In genomic region chr7:218896-219580, GRCh38 we compare ENCODE assay signal across 14 cellular contexts. TPM values are rescaled to one million over a fixed set of nuclear protein-coding genes. Genes with fewer than 3 reads are reported as not detected.
A peak's percentile ranks its signal among the peaks of the same experiment; 100 is the strongest.
DNase-seq lines count a peak whose midpoint lies in the region; ATAC-seq and TF ChIP-seq lines count a peak whose summit lies in the region.
"Had no signal": no experiment of that assay in that cellular context is flagged by ENCODE, and none has a peak within 500 bp of the region (broad histone marks: within the 10 kb centered on the region; RNA-seq: fewer than 3 reads in every experiment).

No MANE protein-coding gene starts in this region.

- H3K4me1 ChIP-seq in adipocyte (ENCODE audit: control insufficient read depth, insufficient read depth, low read length) (peaks cover 34% of the 10 kb centered on the region), esophagus muscularis mucosa (peaks cover 20 to 85% (median 74%) of the 10 kb centered on the region in 4 donors), neuronal stem cell (ENCODE audit: control insufficient read depth in 2 of 2, insufficient read depth in 1 of 2, low read depth in 1 of 2, low read length in 2 of 2) (peaks cover 7 to 11% of the 10 kb centered on the region in 2 donors)
- H3K4me1 ChIP-seq: BE2C, SJCRH30 had no signal

- H2AK5ac ChIP-seq in neuronal stem cell (ENCODE audit: low read depth, low read length): peak overlapping the region; percentile 81

- H4K91ac ChIP-seq in neuronal stem cell (ENCODE audit: low read depth, low read length, poor library complexity): no peak overlapping the region

- WGBS in esophagus muscularis mucosa: 96% methylated on average over 20 of the region's 28 CpGs
- WGBS in neuronal stem cell (ENCODE audit: extremely low coverage in 2 of 2, insufficient read length in 2 of 2, insufficient replicate concordance in 1 of 2), 2 donors: no CpG with 5 or more reads among the region's 28 CpGs

- H3K27ac ChIP-seq in esophagus muscularis mucosa (replicated peaks in 1 of 4): peak overlapping the region; percentile 36 to 80 (median 66)
- H3K27ac ChIP-seq in neuronal stem cell (replicated peaks; ENCODE audit: low read length): no peak overlapping the region
- peak overlapping the region; percentile 73 for H3K27ac ChIP-seq in temporal lobe (ENCODE audit: low read depth, low read length)
- H3K27ac ChIP-seq: SJCRH30 had no signal

- no peaks in the 10 kb centered on the region for H3K9me3 ChIP-seq in adipocyte (ENCODE audit: control insufficient read depth, low read length)
- H3K9me3 ChIP-seq in esophagus muscularis mucosa: no peaks in the 10 kb centered on the region
- H3K9me3 ChIP-seq in neuronal stem cell (replicated peaks in 1 of 2; ENCODE audit: control insufficient read depth in 2 of 2, insufficient read depth in 1 of 2, low read depth in 1 of 2, low read length in 2 of 2): peaks cover 0 to 6% of the 10 kb centered on the region in 2 donors
- H3K9me3 ChIP-seq: BE2C, SJCRH30 had no signal

- no peak overlapping the region for H2BK120ac ChIP-seq in neuronal stem cell (ENCODE audit: low read depth, low read length)

- H3K4me3 ChIP-seq in adipocyte (ENCODE audit: low read length) (no peak overlapping the region), esophagus muscularis mucosa (no peak overlapping the region), neuronal stem cell (ENCODE audit: low read length in 2 of 2) (no peak overlapping the region)
- H3K4me3 ChIP-seq: SJCRH30 had no signal

- TF ChIP-seq CTCF in esophagus muscularis mucosa (IDR thresholded peaks at IDR 0.05): no peak

- H3K14ac ChIP-seq in neuronal stem cell (ENCODE audit: low read length): peak overlapping the region; percentile 21

- peak overlapping the region; percentile 37 for H3K4ac ChIP-seq in neuronal stem cell (ENCODE audit: low read length)

- peak overlapping the region; percentile 17 for H4K8ac ChIP-seq in neuronal stem cell (ENCODE audit: low read depth, low read length)

- H2BK15ac ChIP-seq in neuronal stem cell (ENCODE audit: low read length): no peak overlapping the region

- peak overlapping the region; percentile 24 for H2BK5ac ChIP-seq in neuronal stem cell (ENCODE audit: low read length)

- H3K27me3 ChIP-seq in adipocyte (replicated peaks; ENCODE audit: control insufficient read depth, insufficient read depth, low read length) (no peaks in the 10 kb centered on the region), esophagus muscularis mucosa (no peaks in the 10 kb centered on the region), neuronal stem cell (ENCODE audit: control insufficient read depth in 3 of 3, insufficient read depth in 3 of 3, low read depth in 1 of 3, low read length in 3 of 3) (no peaks in the 10 kb centered on the region)
- H3K27me3 ChIP-seq: BE2C, SJCRH30 had no signal

- H3K9ac ChIP-seq in adipocyte (ENCODE audit: low read length) (peak overlapping the region; percentile 59), neuronal stem cell (ENCODE audit: low read depth, low read length, poor library complexity) (no peak overlapping the region)

- ATAC-seq in GM21737 (IDR thresholded peaks at IDR 0.05; ENCODE audit: unreplicated experiment): no peak

- DNase-seq in adipocyte (ENCODE audit: low read depth) (no peak), esophagus muscularis mucosa (ENCODE audit: extremely low spot score) (no peak), neuronal stem cell (ENCODE audit: low spot score) (no peak), NCI-H526 (lab: John Stamatoyannopoulos, UW) (no peak), NCI-H1048 (lab: John Stamatoyannopoulos, UW) (no peak)
- DNase-seq: BE2C; CD8-positive, alpha-beta memory T cell; IMR-90; NCI-H1417 treated with DMSO at 0.1 percent for 48 hours; NCI-H2029 treated with DMSO at 0.1 percent for 48 hours; NCI-H510A treated with DMSO at 0.1 percent for 48 hours; SJCRH30 had no signal

- no peak for TF ChIP-seq POLR2A in esophagus muscularis mucosa (IDR thresholded peaks at IDR 0.05; ENCODE audit: low read depth)

- H2BK12ac ChIP-seq in neuronal stem cell (ENCODE audit: low read length): peak overlapping the region; percentile 84

- H3K18ac ChIP-seq in neuronal stem cell (ENCODE audit: low read length): peak overlapping the region; percentile 38

- H2AFZ ChIP-seq in neuronal stem cell (ENCODE audit: low read length): no peak overlapping the region

- peaks cover 34% of the 10 kb centered on the region for H3K36me3 ChIP-seq in adipocyte (ENCODE audit: control insufficient read depth, insufficient read depth, low read length, severe bottlenecking)
- peaks cover 0 to 24% (median 22%) of the 10 kb centered on the region in 4 donors for H3K36me3 ChIP-seq in esophagus muscularis mucosa
- peaks cover 0 to 3% of the 10 kb centered on the region in 2 donors for H3K36me3 ChIP-seq in neuronal stem cell (replicated peaks in 1 of 2; ENCODE audit: control insufficient read depth in 2 of 2, insufficient read depth in 2 of 2, low read length in 2 of 2)
- H3K36me3 ChIP-seq: BE2C, SJCRH30 had no signal

- H3K4me2 ChIP-seq in neuronal stem cell (ENCODE audit: insufficient read depth, low read length, poor library complexity, severe bottlenecking): no peak overlapping the region

- intact Hi-C loops in esophagus muscularis mucosa (cut with DNase I): no loop called here

- H3K79me1 ChIP-seq in neuronal stem cell (ENCODE audit: low read depth, low read length): peaks cover 3% of the 10 kb centered on the region

- H3K23ac ChIP-seq in neuronal stem cell (ENCODE audit: low read depth, low read length, poor library complexity): peak overlapping the region; percentile 55

- TF ChIP-seq EP300 in esophagus muscularis mucosa (IDR thresholded peaks at IDR 0.05): no peak

RNA-seq across cellular contexts. Expression of gene FAM20C, which starts 26.7 kb away (rescaled TPM):
- total RNA-seq in esophagus muscularis mucosa (10 to 100 TPM; 46.5 to 79.2 (median 69.8) TPM), temporal lobe (16.2 TPM)
- 7.3 TPM for polyA plus RNA-seq in neuronal stem cell (2013, experiment 1 of 2)
- polyA plus RNA-seq in neuronal stem cell (2013, experiment 2 of 2): 7.3 TPM
- polyA plus RNA-seq: CD8-positive, alpha-beta memory T cell had no signal
